ENCODE assay signal across 30 cellular contexts in genomic region chr6:135798751-135799515, GRCh38. TPM values are rescaled to one million over a fixed set of nuclear protein-coding genes. Genes with fewer than 3 reads are reported as not detected.
DNase-seq lines count a peak whose midpoint lies in the region; ATAC-seq and TF ChIP-seq lines count a peak whose summit lies in the region.
"Had no signal": no experiment of that assay in that cellular context is flagged by ENCODE, and none has a peak within 500 bp of the region (broad histone marks: within the 10 kb centered on the region; RNA-seq: fewer than 3 reads in every experiment).

No MANE protein-coding gene starts in this region.

- H3K4me1 ChIP-seq in OCI-LY3 (ENCODE audit: low read length) (peaks cover 21% of the 10 kb centered on the region), heart right ventricle (no peaks in the 10 kb centered on the region)
- H3K4me1 ChIP-seq in CD8-positive, alpha-beta T cell (ENCODE audit: insufficient read depth, low read length) = no peaks in the 10 kb centered on the region
- H3K4me1 ChIP-seq: psoas muscle, SJCRH30, suprapubic skin had no signal

- H3K4me1 Mint-ChIP-seq in activated CD4-positive, alpha-beta T cell treated with anti-CD3 and anti-CD28 coated beads for 36 hours = peaks cover 1% of the 10 kb centered on the region
- H3K4me1 Mint-ChIP-seq in stimulated activated memory B cell treated with anti-CD40 and anti-IgM and Interleukin-4, amounts not matched to agents 10 μg/mL and 1 μg/mL and 100 μg/mL, for 72 hours = peaks cover 17% of the 10 kb centered on the region
- H3K4me1 Mint-ChIP-seq in CD8-positive, alpha-beta T cell (ENCODE audit: low read depth) = peaks cover 3% of the 10 kb centered on the region

- H3K9me3 ChIP-seq in OCI-LY3 (ENCODE audit: insufficient read depth, low read length) (no peaks in the 10 kb centered on the region), heart right ventricle (no peaks in the 10 kb centered on the region)
- H3K9me3 ChIP-seq in CD8-positive, alpha-beta T cell (ENCODE audit: low read length) = no peaks in the 10 kb centered on the region
- H3K9me3 ChIP-seq: psoas muscle, SJCRH30, suprapubic skin had no signal

- peak overlapping the region; percentile 58 for H3K4me3 ChIP-seq in OCI-LY3 (ENCODE audit: low read length)
- no peak overlapping the region for H3K4me3 ChIP-seq in CD8-positive, alpha-beta T cell (ENCODE audit: low read depth, low read length)
- no peak overlapping the region for H3K4me3 ChIP-seq in heart right ventricle
- H3K4me3 ChIP-seq: psoas muscle, SJCRH30, suprapubic skin had no signal

- H3K4me3 Mint-ChIP-seq in activated CD4-positive, alpha-beta T cell treated with anti-CD3 and anti-CD28 coated beads for 36 hours = no peak overlapping the region
- H3K4me3 Mint-ChIP-seq in stimulated activated memory B cell treated with anti-CD40 and anti-IgM and Interleukin-4, amounts not matched to agents 10 μg/mL and 1 μg/mL and 100 μg/mL, for 72 hours = no peak overlapping the region
- H3K4me3 Mint-ChIP-seq in CD8-positive, alpha-beta T cell = no peak overlapping the region
- H3K4me3 Mint-ChIP-seq: endodermal cell, mesothelial cell of epicardium had no signal

- H3K36me3 ChIP-seq in OCI-LY3 (replicated peaks; ENCODE audit: low read depth, low read length) (no peaks in the 10 kb centered on the region), heart right ventricle (no peaks in the 10 kb centered on the region)
- no peaks in the 10 kb centered on the region for H3K36me3 ChIP-seq in CD8-positive, alpha-beta T cell (ENCODE audit: insufficient read depth, low read length)
- H3K36me3 ChIP-seq: SJCRH30, suprapubic skin had no signal

- intact Hi-C loops in activated CD4-positive, alpha-beta T cell treated with anti-CD3 and anti-CD28 coated beads for 36 hours (cut with DNase I, micrococcal nuclease) = no loop called here
- intact Hi-C loops in CD8-positive, alpha-beta T cell (cut with DNase I, micrococcal nuclease) = no loop called here
- intact Hi-C loops in heart right ventricle (cut with DNase I) = no loop called here

- H3K27me3 Mint-ChIP-seq in activated CD4-positive, alpha-beta T cell treated with anti-CD3 and anti-CD28 coated beads for 36 hours = no peaks in the 10 kb centered on the region
- no peaks in the 10 kb centered on the region for H3K27me3 Mint-ChIP-seq in stimulated activated memory B cell treated with anti-CD40 and anti-IgM and Interleukin-4, amounts not matched to agents 10 μg/mL and 1 μg/mL and 100 μg/mL, for 72 hours
- no peaks in the 10 kb centered on the region for H3K27me3 Mint-ChIP-seq in CD8-positive, alpha-beta T cell (ENCODE audit: low read depth)

- H3K9me3 Mint-ChIP-seq in activated CD4-positive, alpha-beta T cell treated with anti-CD3 and anti-CD28 coated beads for 36 hours (ENCODE audit: low read depth) = no peaks in the 10 kb centered on the region
- H3K9me3 Mint-ChIP-seq in stimulated activated memory B cell treated with anti-CD40 and anti-IgM and Interleukin-4, amounts not matched to agents 10 μg/mL and 1 μg/mL and 100 μg/mL, for 72 hours = no peaks in the 10 kb centered on the region
- no peaks in the 10 kb centered on the region for H3K9me3 Mint-ChIP-seq in CD8-positive, alpha-beta T cell
- H3K9me3 Mint-ChIP-seq: endodermal cell, mesothelial cell of epicardium had no signal

- 80 to 85% methylated on average over 4 of the region's 4 CpGs for WGBS in heart right ventricle, 2 donors

- no peaks in the 10 kb centered on the region for H4K20me1 ChIP-seq in OCI-LY3 (ENCODE audit: insufficient read depth, low read length)

- ATAC-seq in activated CD4-positive, alpha-beta T cell treated with anti-CD3 and anti-CD28 coated beads for 36 hours = peak; percentile 33
- peak; percentile 75 for ATAC-seq in left lobe of liver
- ATAC-seq in stimulated activated memory B cell treated with anti-CD40 and anti-IgM and Interleukin-4, amounts not matched to agents 10 μg/mL and 1 μg/mL and 100 μg/mL, for 72 hours = peak; percentile 50
- no peak for ATAC-seq in CD8-positive, alpha-beta T cell
- no peak for ATAC-seq in heart right ventricle
- no peak for ATAC-seq in GM18861 (IDR thresholded peaks at IDR 0.05; ENCODE audit: unreplicated experiment)
- ATAC-seq: HCT116, psoas muscle had no signal

- no peak for TF ChIP-seq CTCF in OCI-LY3 (IDR thresholded peaks at IDR 0.05; ENCODE audit: low read depth, low read length)
- TF ChIP-seq CTCF in CD8-positive, alpha-beta T cell (IDR thresholded peaks at IDR 0.05) = no peak
- TF ChIP-seq CTCF in heart right ventricle (IDR thresholded peaks at IDR 0.05) = no peak

- no peak overlapping the region for H3K27ac Mint-ChIP-seq in activated CD4-positive, alpha-beta T cell treated with anti-CD3 and anti-CD28 coated beads for 36 hours
- H3K27ac Mint-ChIP-seq in stimulated activated memory B cell treated with anti-CD40 and anti-IgM and Interleukin-4, amounts not matched to agents 10 μg/mL and 1 μg/mL and 100 μg/mL, for 72 hours = peak overlapping the region; percentile 13
- no peak overlapping the region for H3K27ac Mint-ChIP-seq in CD8-positive, alpha-beta T cell
- H3K27ac Mint-ChIP-seq: endodermal cell, mesothelial cell of epicardium had no signal

- POLR2A ChIA-PET in activated CD4-positive, alpha-beta T cell treated with anti-CD3 and anti-CD28 coated beads for 36 hours (lab: Charles Lee) = interaction anchor here (0.6 kb wide), 1 partner anchor 114 kb away, joined by 3 read pairs; no protein-coding TSS in a partner anchor
- POLR2A ChIA-PET in CD8-positive, alpha-beta T cell (lab: Charles Lee) = interaction anchor here (1.2 kb wide), 1 partner anchor 15 kb away, joined by 3 read pairs; no protein-coding TSS in a partner anchor

- H3K27ac ChIP-seq in OCI-LY3 (ENCODE audit: low read length) = peak overlapping the region; percentile 66
- no peak overlapping the region for H3K27ac ChIP-seq in CD8-positive, alpha-beta T cell (ENCODE audit: low read depth, low read length)
- no peak overlapping the region for H3K27ac ChIP-seq in heart right ventricle
- H3K27ac ChIP-seq: C4-2B, psoas muscle, SJCRH30, suprapubic skin had no signal

- H3K36me3 Mint-ChIP-seq in activated CD4-positive, alpha-beta T cell treated with anti-CD3 and anti-CD28 coated beads for 36 hours (ENCODE audit: low read depth) = no peaks in the 10 kb centered on the region
- no peaks in the 10 kb centered on the region for H3K36me3 Mint-ChIP-seq in stimulated activated memory B cell treated with anti-CD40 and anti-IgM and Interleukin-4, amounts not matched to agents 10 μg/mL and 1 μg/mL and 100 μg/mL, for 72 hours
- H3K36me3 Mint-ChIP-seq in CD8-positive, alpha-beta T cell = no peaks in the 10 kb centered on the region
- H3K36me3 Mint-ChIP-seq: mesothelial cell of epicardium had no signal

- peak overlapping the region; percentile 95 for H2AFZ ChIP-seq in OCI-LY3 (ENCODE audit: low read depth, low read length)

- H3K79me2 ChIP-seq in OCI-LY3 (ENCODE audit: low read length) = no peaks in the 10 kb centered on the region

- H3K27me3 ChIP-seq in OCI-LY3 (ENCODE audit: low read depth, low read length) = no peaks in the 10 kb centered on the region
- no peaks in the 10 kb centered on the region for H3K27me3 ChIP-seq in CD8-positive, alpha-beta T cell (ENCODE audit: insufficient read depth, low read length)
- H3K27me3 ChIP-seq in heart right ventricle = no peaks in the 10 kb centered on the region
- H3K27me3 ChIP-seq: suprapubic skin had no signal

- CTCF ChIA-PET in activated CD4-positive, alpha-beta T cell treated with anti-CD3 and anti-CD28 coated beads for 36 hours (lab: Charles Lee) = interaction anchor here (0.7 to 1.2 kb wide), 2 partner anchors 11 to 26 kb away, joined by 3 to 6 read pairs; no protein-coding TSS in a partner anchor
- CTCF ChIA-PET in CD8-positive, alpha-beta T cell (lab: Charles Lee) = interaction anchor here (0.7 kb wide), 1 partner anchor 13 kb away, joined by 3 read pairs; no protein-coding TSS in a partner anchor

- H3K4me2 ChIP-seq in OCI-LY3 (ENCODE audit: low read length) = peak overlapping the region; percentile 86

- peak overlapping the region; percentile 17; the same call in 1 of the 2 replicates for H3K9ac ChIP-seq in OCI-LY3 (ENCODE audit: low read length)

- DNase-seq in activated CD4-positive, alpha-beta T cell treated with anti-CD3 and anti-CD28 coated beads for 36 hours = no peak
- no peak for DNase-seq in activated CD4-positive, alpha-beta T cell treated with anti-CD3 and anti-CD28 coated beads for 4 hours
- no peak for DNase-seq in left lobe of liver (ENCODE audit: low spot score)
- DNase-seq in CD8-positive, alpha-beta T cell = no peak
- DNase-seq in heart right ventricle = no peak
- DNase-seq: 8988T; activated naive CD4-positive, alpha-beta T cell; central memory CD4-positive, alpha-beta T cell; dermis blood vessel endothelial cell; endodermal cell; head of caudate nucleus; kidney; NCI-H1092; NCI-H1694; NCI-H748 treated with DMSO at 0.1 percent for 48 hours; psoas muscle; RPMI8226; SJCRH30; stimulated activated CD4-positive, alpha-beta T cell treated with anti-CD3 and anti-CD28 coated beads, Interleukin-15, amount 100 ng/mL, for 24 hours; stimulated activated naive CD4-positive, alpha-beta T cell; SW 1271; T-helper 9 cell had no signal

RNA-seq across cellular contexts. Expression of gene PDE7B, which starts 52.6 kb away (rescaled TPM):
- 1 to 10 TPM in 1 of 2 experiments, under 1 TPM in 1; 0.73 to 1.1 TPM for total RNA-seq in activated CD4-positive, alpha-beta T cell treated with anti-CD3 and anti-CD28 coated beads for 36 hours
- 3.4 TPM for total RNA-seq in left lobe of liver
- total RNA-seq in CD8-positive, alpha-beta T cell = under 1 TPM; 0.11 to 0.22 TPM
- total RNA-seq in heart right ventricle = 10 to 100 TPM in 7 of 10 donors, 1 to 10 TPM in 3; 4.3 to 19.6 (median 11.7) TPM
- polyA plus RNA-seq in heart right ventricle = 1 to 10 TPM; 3.7 to 5.9 TPM
- total RNA-seq: HT-29 had no signal

Comparison
In these comparisons a context has a peak if more than half of its experiments do, and no peak if none do; other contexts are left out.
1. ATAC-seq: peak in activated CD4-positive, alpha-beta T cell treated with anti-CD3 and anti-CD28 coated beads for 36 hours (single experiment), left lobe of liver (single experiment) and stimulated activated memory B cell treated with anti-CD40 and anti-IgM and Interleukin-4, amounts not matched to agents 10 μg/mL and 1 μg/mL and 100 μg/mL, for 72 hours (single experiment); none in CD8-positive, alpha-beta T cell (single experiment), heart right ventricle (0 of 8) and GM18861 (single experiment).